ENCODE assay signal across 14 cellular contexts in genomic region chr6:143613749-143614148, GRCh38.
DNase-seq lines count a peak whose midpoint lies in the region; ATAC-seq and TF ChIP-seq lines count a peak whose summit lies in the region.
"Had no signal": no experiment of that assay in that cellular context is flagged by ENCODE, and none has a peak within 500 bp of the region (broad histone marks: within the 10 kb centered on the region; RNA-seq: fewer than 3 reads in every experiment).

No MANE protein-coding gene starts in this region.

- no peaks in the 10 kb centered on the region for H4K20me1 ChIP-seq in BLaER1

- H3K36me3 Mint-ChIP-seq in endodermal cell (ENCODE audit: low read depth): no peaks in the 10 kb centered on the region

- H3K27ac ChIP-seq in BLaER1 (no peak overlapping the region), HEK293 (ENCODE audit: extremely low read depth, low read depth, low read length) (no peak overlapping the region), lower lobe of right lung (no peak overlapping the region), tibial artery (no peak overlapping the region), adrenal gland (no peak overlapping the region), endodermal cell (ENCODE audit: low read depth, low read length) (no peak overlapping the region)

- no peak for ATAC-seq in lower lobe of right lung
- no peak for ATAC-seq in GM21390 (IDR thresholded peaks at IDR 0.05; ENCODE audit: unreplicated experiment)
- ATAC-seq: GM12878, GM23338 had no signal

- CTCF ChIA-PET in HEK293 (lab: Yijun Ruan, JAX): interaction anchor here (0.7 kb wide), 1 partner anchor 427 kb away, joined by 3 read pairs; no protein-coding TSS in a partner anchor

- POLR2A ChIA-PET in HEK293 (lab: Yijun Ruan, JAX): no interaction called here

- TF ChIP-seq CTCF in HEK293 (tag by site-specific recombination; IDR thresholded peaks at IDR 0.05): no peak
- no peak for TF ChIP-seq CTCF in lower lobe of right lung (IDR thresholded peaks at IDR 0.05)
- TF ChIP-seq CTCF in tibial artery (IDR thresholded peaks at IDR 0.05): no peak
- TF ChIP-seq CTCF in adrenal gland (IDR thresholded peaks at IDR 0.05): no peak
- no peak for TF ChIP-seq CTCF in endodermal cell (conservative IDR thresholded peaks at IDR 0.05)

- no peak overlapping the region for H3K9ac ChIP-seq in BLaER1
- no peak overlapping the region for H3K9ac ChIP-seq in endodermal cell (ENCODE audit: extremely low read depth, low read length, poor library complexity, severe bottlenecking)

- H3K4me3 ChIP-seq in BLaER1 (no peak overlapping the region), HEK293 (ENCODE audit: low read depth, low read length) (no peak overlapping the region), lower lobe of right lung (peak overlapping the region; percentile 9), tibial artery (peak overlapping the region; percentile 18 to 24), adrenal gland (no peak overlapping the region), endodermal cell (ENCODE audit: low read length) (no peak overlapping the region)
- H3K4me3 ChIP-seq: GM12878, GM23338 had no signal

- no peaks in the 10 kb centered on the region for H3K9me3 Mint-ChIP-seq in endodermal cell
- H3K9me3 Mint-ChIP-seq: GM23338, H9 had no signal

- peak overlapping the region; percentile 76 for H3K4me2 ChIP-seq in BLaER1
- H3K4me2 ChIP-seq: GM23338 had no signal

- WGBS in adrenal gland, 4 donors: 93 to 98% (median 97%) methylated on average over 5 of the region's 5 CpGs
- WGBS in endodermal cell (ENCODE audit: insufficient coverage in 1 of 2, insufficient read length in 1 of 2), 2 experiments: 95 to 100% methylated on average over 1 to 5 of the region's 5 CpGs

- peaks cover 32% of the 10 kb centered on the region for H3K4me1 Mint-ChIP-seq in endodermal cell

- H3K27ac Mint-ChIP-seq in endodermal cell: no peak overlapping the region
- H3K27ac Mint-ChIP-seq: GM23338, H9 had no signal

- DNase-seq in lower lobe of right lung (no peak), tibial artery (no peak), adrenal gland (no peak), endodermal cell (no peak), foreskin melanocyte (no peak)
- DNase-seq: DMS 273 treated with DMSO at 0.1 percent for 48 hours, DMS79, H9, IMR-90 had no signal

- H3K4me1 ChIP-seq in BLaER1 (peaks cover 20% of the 10 kb centered on the region), HEK293 (ENCODE audit: control insufficient read depth, insufficient read depth, low read length) (peaks cover 15% of the 10 kb centered on the region; the same call in 1 of the 2 replicates), lower lobe of right lung (no peaks in the 10 kb centered on the region), tibial artery (no peaks in the 10 kb centered on the region), adrenal gland (replicated peaks in 1 of 2) (no peaks in the 10 kb centered on the region), endodermal cell (ENCODE audit: control insufficient read depth, insufficient read depth, low read length) (peaks cover 8% of the 10 kb centered on the region)

- intact Hi-C loops in lower lobe of right lung (cut with DNase I) (no loop called here), tibial artery (cut with DNase I; ENCODE audit: low total_unique reads) (no loop called here), adrenal gland (cut with DNase I) (no loop called here)

- H3K27me3 Mint-ChIP-seq in endodermal cell (ENCODE audit: insufficient read depth): no peaks in the 10 kb centered on the region

- H3K4me3 Mint-ChIP-seq in endodermal cell: no peak overlapping the region
- H3K4me3 Mint-ChIP-seq: GM23338, H9 had no signal

- peaks cover 4% of the 10 kb centered on the region; the same call in 1 of the 2 replicates for H3K9me3 ChIP-seq in BLaER1
- no peaks in the 10 kb centered on the region for H3K9me3 ChIP-seq in HEK293 (ENCODE audit: control insufficient read depth, insufficient read depth, low read depth, low read length)
- H3K9me3 ChIP-seq in lower lobe of right lung: no peaks in the 10 kb centered on the region
- H3K9me3 ChIP-seq in tibial artery: no peaks in the 10 kb centered on the region
- no peaks in the 10 kb centered on the region for H3K9me3 ChIP-seq in adrenal gland (replicated peaks in 1 of 3)
- H3K9me3 ChIP-seq in endodermal cell (ENCODE audit: control insufficient read depth, low read length): no peaks in the 10 kb centered on the region

- H3K36me3 ChIP-seq in BLaER1 (no peaks in the 10 kb centered on the region), HEK293 (ENCODE audit: control insufficient read depth in 2 of 2, insufficient read depth in 1 of 2, low read length in 2 of 2) (no peaks in the 10 kb centered on the region), lower lobe of right lung (no peaks in the 10 kb centered on the region), tibial artery (no peaks in the 10 kb centered on the region), adrenal gland (replicated peaks in 1 of 2) (no peaks in the 10 kb centered on the region), endodermal cell (ENCODE audit: control insufficient read depth, insufficient read depth, low read length) (no peaks in the 10 kb centered on the region)

- no peaks in the 10 kb centered on the region for H3K27me3 ChIP-seq in BLaER1
- H3K27me3 ChIP-seq in lower lobe of right lung (ENCODE audit: low read depth): no peaks in the 10 kb centered on the region
- H3K27me3 ChIP-seq in tibial artery: no peaks in the 10 kb centered on the region
- no peaks in the 10 kb centered on the region for H3K27me3 ChIP-seq in adrenal gland
- no peaks in the 10 kb centered on the region for H3K27me3 ChIP-seq in endodermal cell (ENCODE audit: control insufficient read depth, insufficient read depth, low read length, poor library complexity, severe bottlenecking)

- TF ChIP-seq POLR2A in adrenal gland (IDR thresholded peaks at IDR 0.05): no peak

TF ChIP-seq in HEK293, 187 proteins besides CTCF, POLR2A, EP300 and RAD21:
- TF ChIP-seq SCRT1 (tag by site-specific recombination; IDR thresholded peaks at IDR 0.05; ENCODE audit: borderline replicate concordance): peak; percentile 63; the same call in 1 of the 2 replicates
- TF ChIP-seq ZNF624 (tag by site-specific recombination; IDR thresholded peaks at IDR 0.05): no peak
- peak; percentile 75 for TF ChIP-seq SCRT2 (tag by site-specific recombination; IDR thresholded peaks at IDR 0.05)

Comparison
In these comparisons a context has a peak if more than half of its experiments do, and no peak if none do; other contexts are left out.
1. H3K4me3 ChIP-seq: peak in lower lobe of right lung (single experiment) and tibial artery (2 of 2); none in BLaER1 (single experiment), HEK293 (single experiment), adrenal gland (0 of 4) and endodermal cell (single experiment).